In the genomic region with DNA sequence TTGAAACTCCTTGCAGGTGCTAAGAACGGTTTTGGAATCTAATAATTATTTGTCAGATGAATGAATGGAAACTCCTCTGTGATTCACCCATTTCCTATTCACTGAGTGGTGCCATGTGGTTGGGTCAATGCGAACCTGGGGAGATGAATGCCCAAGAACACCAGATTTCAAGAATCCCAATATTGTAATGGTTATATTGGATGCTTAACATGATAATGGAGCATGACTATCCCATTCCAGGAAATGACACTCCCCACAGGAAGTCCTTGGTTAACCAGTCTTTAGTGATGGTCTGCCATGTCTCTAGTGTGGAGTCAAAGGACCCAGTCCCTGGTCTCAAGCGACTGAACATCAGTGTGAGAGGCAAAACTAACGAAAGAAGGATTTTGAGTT, we compare ENCODE assay signal across 1 cellular context.
TF ChIP-seq lines count a peak whose summit lies in the region.

No MANE protein-coding gene starts in this region.

TF ChIP-seq in WTC11, 78 proteins besides CTCF, POLR2A, EP300 and RAD21 (continued from another document):
- TF ChIP-seq SMAD3 (CRISPR knock-in tag; IDR thresholded peaks at IDR 0.05; ENCODE audit: borderline replicate concordance) (no peak), JAZF1 (CRISPR knock-in tag; IDR thresholded peaks at IDR 0.05) (no peak), ZNF232 (CRISPR knock-in tag; IDR thresholded peaks at IDR 0.05) (no peak), HMGA2 (CRISPR knock-in tag; IDR thresholded peaks at IDR 0.05) (no peak)
- TF ChIP-seq, protein P1, sequence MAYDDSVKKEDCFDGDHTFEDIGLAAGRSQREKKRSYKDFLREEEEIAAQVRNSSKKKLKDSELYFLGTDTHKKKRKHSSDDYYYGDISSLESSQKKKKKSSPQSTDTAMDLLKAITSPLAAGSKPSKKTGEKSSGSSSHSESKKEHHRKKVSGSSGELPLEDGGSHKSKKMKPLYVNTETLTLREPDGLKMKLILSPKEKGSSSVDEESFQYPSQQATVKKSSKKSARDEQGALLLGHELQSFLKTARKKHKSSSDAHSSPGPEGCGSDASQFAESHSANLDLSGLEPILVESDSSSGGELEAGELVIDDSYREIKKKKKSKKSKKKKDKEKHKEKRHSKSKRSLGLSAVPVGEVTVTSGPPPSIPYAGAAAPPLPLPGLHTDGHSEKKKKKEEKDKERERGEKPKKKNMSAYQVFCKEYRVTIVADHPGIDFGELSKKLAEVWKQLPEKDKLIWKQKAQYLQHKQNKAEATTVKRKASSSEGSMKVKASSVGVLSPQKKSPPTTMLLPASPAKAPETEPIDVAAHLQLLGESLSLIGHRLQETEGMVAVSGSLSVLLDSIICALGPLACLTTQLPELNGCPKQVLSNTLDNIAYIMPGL (CRISPR knock-in tag; IDR thresholded peaks at IDR 0.05) = no peak
